26 cellular contexts compared by ENCODE assay signal in the genomic region with DNA sequence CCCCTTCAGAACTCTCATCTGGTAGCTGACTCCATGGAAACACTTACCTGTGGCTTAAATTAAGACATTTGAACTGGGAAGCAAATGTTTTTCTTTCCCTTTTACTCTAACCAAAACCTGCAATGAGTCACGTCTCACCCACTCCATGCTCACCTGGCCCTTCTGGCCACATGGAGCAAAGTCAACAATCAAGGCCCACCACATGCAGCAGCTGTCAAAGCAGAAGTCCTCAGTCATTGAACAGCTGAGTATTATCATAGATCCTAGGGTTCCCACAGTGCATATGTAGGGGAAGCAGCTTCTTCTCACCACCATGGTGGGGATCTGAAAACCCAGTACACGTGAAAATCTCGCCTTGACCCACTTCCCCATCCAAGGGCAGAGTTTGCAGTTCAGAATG. TPM values are rescaled to one million over a fixed set of nuclear protein-coding genes. Genes with fewer than 3 reads are reported as not detected.
DNase-seq lines count a peak whose midpoint lies in the region; ATAC-seq and TF ChIP-seq lines count a peak whose summit lies in the region.
"Had no signal": no experiment of that assay in that cellular context is flagged by ENCODE, and none has a peak within 500 bp of the region (broad histone marks: within the 10 kb centered on the region; RNA-seq: fewer than 3 reads in every experiment).

No MANE protein-coding gene starts in this region.

- H3K36me3 ChIP-seq in endocrine pancreas (ENCODE audit: control insufficient read depth, insufficient read depth, low read length) (no peaks in the 10 kb centered on the region), Peyer's patch (no peaks in the 10 kb centered on the region)
- H3K36me3 ChIP-seq: BLaER1 treated with 17β-estradiol and CSF1 and Interleukin-3, amounts not matched to agents 10 nM and 100 nM; brain microvascular endothelial cell; esophagus squamous epithelium; left ventricle myocardium inferior; upper lobe of right lung had no signal

- DNase-seq in DMS53 treated with DMSO at 0.1 percent for 48 hours (lab: John Stamatoyannopoulos, UW; ENCODE audit: unreplicated experiment) (peak; percentile 94), NCI-H146 treated with DMSO at 0.1 percent for 48 hours (lab: John Stamatoyannopoulos, UW; ENCODE audit: unreplicated experiment) (peak; percentile 85), NCI-H748 (lab: John Stamatoyannopoulos, UW; ENCODE audit: unreplicated experiment) (peak; percentile 84), Peyer's patch (no peak)
- DNase-seq: activated CD8-positive, alpha-beta T cell treated with anti-CD3 and anti-CD28 coated beads, Interleukin-2, amount 10 ng/mL, durations not matched to agents 7 days and 5 days; activated naive CD4-positive, alpha-beta T cell treated with anti-CD3 and anti-CD28 coated beads, Interleukin-2, amount 50 U/mL, for 16 hours; brain microvascular endothelial cell; dorsolateral prefrontal cortex; esophagus squamous epithelium; foreskin keratinocyte; GOT3; head of caudate nucleus; left ventricle myocardium inferior; mesendoderm; SIG-M5; stimulated activated CD4-positive, alpha-beta T cell treated with anti-CD3 and anti-CD28 coated beads, Interleukin-1b, Interleukin-23, amount 100 ng/mL, for 48 hours; stimulated activated naive CD8-positive, alpha-beta T cell treated with anti-CD3 and anti-CD28 coated beads, Interleukin-15, Interleukin-2, amounts not matched to agents 100 U/mL and 50 U/mL, for 24 hours; upper lobe of right lung had no signal

- H3K4me1 ChIP-seq in endocrine pancreas (ENCODE audit: control insufficient read depth, insufficient read depth, low read length) = peaks cover 26% of the 10 kb centered on the region
- H3K4me1 ChIP-seq in Peyer's patch = no peaks in the 10 kb centered on the region
- H3K4me1 ChIP-seq: BLaER1 treated with 17β-estradiol and CSF1 and Interleukin-3, amounts not matched to agents 10 nM and 100 nM; esophagus squamous epithelium; foreskin keratinocyte; upper lobe of right lung had no signal

- ATAC-seq in HG03342 (IDR thresholded peaks at IDR 0.05; ENCODE audit: unreplicated experiment) (no peak), GM18502 (IDR thresholded peaks at IDR 0.05; ENCODE audit: poor library complexity, unreplicated experiment) (no peak)
- ATAC-seq: activated CD8-positive, alpha-beta T cell treated with anti-CD3 and anti-CD28 coated beads, Interleukin-2, amount 10 ng/mL, durations not matched to agents 7 days and 5 days; activated T-helper 17 cell treated with anti-CD3 and anti-CD28 coated beads, Interleukin-2, amount 50 U/mL, for 72 hours; foreskin keratinocyte; GM12878; Panc1; stimulated activated naive CD8-positive, alpha-beta T cell treated with anti-CD3 and anti-CD28 coated beads, Interleukin-15, Interleukin-2, amounts not matched to agents 100 U/mL and 50 U/mL, for 24 hours; upper lobe of right lung had no signal

- no peak for TF ChIP-seq CTCF in Peyer's patch (IDR thresholded peaks at IDR 0.05)

- H3K27ac ChIP-seq in Peyer's patch = no peak overlapping the region
- H3K27ac ChIP-seq: BLaER1 treated with 17β-estradiol and CSF1 and Interleukin-3, amounts not matched to agents 10 nM and 100 nM; brain microvascular endothelial cell; dorsolateral prefrontal cortex; esophagus squamous epithelium; foreskin keratinocyte; left ventricle myocardium inferior; upper lobe of right lung had no signal

- peak overlapping the region; percentile 2 for H3K4me3 ChIP-seq in endocrine pancreas (ENCODE audit: control insufficient read depth, insufficient read depth, low read length)
- no peak overlapping the region for H3K4me3 ChIP-seq in Peyer's patch
- H3K4me3 ChIP-seq: BLaER1 treated with 17β-estradiol and CSF1 and Interleukin-3, amounts not matched to agents 10 nM and 100 nM; dorsolateral prefrontal cortex; esophagus squamous epithelium; GM12878; left ventricle myocardium inferior; upper lobe of right lung had no signal

- no peaks in the 10 kb centered on the region for H3K27me3 ChIP-seq in endocrine pancreas (ENCODE audit: control insufficient read depth, insufficient read depth, low read length)
- no peaks in the 10 kb centered on the region for H3K27me3 ChIP-seq in Peyer's patch
- H3K27me3 ChIP-seq: BLaER1 treated with 17β-estradiol and CSF1 and Interleukin-3, amounts not matched to agents 10 nM and 100 nM; brain microvascular endothelial cell; dorsolateral prefrontal cortex; esophagus squamous epithelium; foreskin keratinocyte; upper lobe of right lung had no signal

- H3K9me3 ChIP-seq in endocrine pancreas (ENCODE audit: control insufficient read depth, low read length) (no peaks in the 10 kb centered on the region), Peyer's patch (no peaks in the 10 kb centered on the region)
- H3K9me3 ChIP-seq: BLaER1 treated with 17β-estradiol and CSF1 and Interleukin-3, amounts not matched to agents 10 nM and 100 nM; esophagus squamous epithelium; left ventricle myocardium inferior; upper lobe of right lung had no signal

- TF ChIP-seq POLR2A in Peyer's patch (IDR thresholded peaks at IDR 0.05) = no peak

- no peak overlapping the region for H3K9ac ChIP-seq in endocrine pancreas (ENCODE audit: control insufficient read depth, insufficient read depth, low read length)
- H3K9ac ChIP-seq: BLaER1 treated with 17β-estradiol and CSF1 and Interleukin-3, amounts not matched to agents 10 nM and 100 nM had no signal

RNA-seq across cellular contexts. Expression of a gene that starts 12.3 kb away (rescaled TPM):
- total RNA-seq in Peyer's patch = 1,000 to 10,000 TPM in 1 of 4 donors, 100 to 1,000 TPM in 2, 1 to 10 TPM in 1; 4.1 to 1,014 (median 487) TPM
- total RNA-seq: activated CD8-positive, alpha-beta T cell treated with anti-CD3 and anti-CD28 coated beads, Interleukin-2, amount 10 ng/mL, durations not matched to agents 7 days and 5 days; esophagus squamous epithelium; foreskin keratinocyte; GM12878; HT-29; left ventricle myocardium inferior; upper lobe of right lung had no signal

Comparison
In these comparisons a context has a peak if more than half of its experiments do, and no peak if none do; other contexts are left out.
1. DNase-seq: peak in DMS53 treated with DMSO at 0.1 percent for 48 hours (single experiment), NCI-H146 treated with DMSO at 0.1 percent for 48 hours (single experiment) and NCI-H748 (single experiment); none in Peyer's patch (0 of 3).